In genomic region chr10:5774987-5775386, GRCh38 we compare ENCODE assay signal across 14 cellular contexts. TPM values are rescaled to one million over a fixed set of nuclear protein-coding genes. Genes with fewer than 3 reads are reported as not detected.
DNase-seq lines count a peak whose midpoint lies in the region; ATAC-seq and TF ChIP-seq lines count a peak whose summit lies in the region.
"Had no signal": no experiment of that assay in that cellular context is flagged by ENCODE, and none has a peak within 500 bp of the region (broad histone marks: within the 10 kb centered on the region; RNA-seq: fewer than 3 reads in every experiment).

No MANE protein-coding gene starts in this region.

- no peaks in the 10 kb centered on the region for H3K9me3 Mint-ChIP-seq in T-helper 1 cell treated with Interleukin-12 subunit alpha and Interleukin-12 subunit beta and Interleukin-4 antibody, amounts not matched to agents 30 μg/mL and 1 μg/mL, for 36 hours
- no peaks in the 10 kb centered on the region for H3K9me3 Mint-ChIP-seq in IgD-negative memory B cell
- peaks cover 0 to 12% (median 6%) of the 10 kb centered on the region in 5 experiments for H3K9me3 Mint-ChIP-seq in brain
- H3K9me3 Mint-ChIP-seq: neural progenitor cell had no signal

- peaks cover 43% of the 10 kb centered on the region for H3K36me3 Mint-ChIP-seq in T-helper 1 cell treated with Interleukin-12 subunit alpha and Interleukin-12 subunit beta and Interleukin-4 antibody, amounts not matched to agents 30 μg/mL and 1 μg/mL, for 36 hours (ENCODE audit: low read depth)
- H3K36me3 Mint-ChIP-seq in IgD-negative memory B cell = peaks cover 14% of the 10 kb centered on the region
- peaks cover 93% of the 10 kb centered on the region for H3K36me3 Mint-ChIP-seq in brain

- no peak overlapping the region for H3K4me3 Mint-ChIP-seq in T-helper 1 cell treated with Interleukin-12 subunit alpha and Interleukin-12 subunit beta and Interleukin-4 antibody, amounts not matched to agents 30 μg/mL and 1 μg/mL, for 36 hours
- H3K4me3 Mint-ChIP-seq in IgD-negative memory B cell (peak overlapping the region in 1 of 4 donors; percentile 29), brain (no peak overlapping the region)
- H3K4me3 Mint-ChIP-seq: neural progenitor cell had no signal

- peaks cover 43% of the 10 kb centered on the region for H3K36me3 ChIP-seq in neutrophil

- H3K27me3 ChIP-seq in neutrophil = no peaks in the 10 kb centered on the region
- H3K27me3 ChIP-seq: neural progenitor cell, Peyer's patch had no signal

- no peak for ATAC-seq in GM21529 (IDR thresholded peaks at IDR 0.05; ENCODE audit: unreplicated experiment)
- no peak for ATAC-seq in GM21381 (IDR thresholded peaks at IDR 0.05; ENCODE audit: unreplicated experiment)
- no peak for ATAC-seq in GM21717 (IDR thresholded peaks at IDR 0.05; ENCODE audit: unreplicated experiment)

- peak overlapping the region; percentile 86 for H3K27ac Mint-ChIP-seq in T-helper 1 cell treated with Interleukin-12 subunit alpha and Interleukin-12 subunit beta and Interleukin-4 antibody, amounts not matched to agents 30 μg/mL and 1 μg/mL, for 36 hours
- peak overlapping the region; percentile 86 to 94 (median 93) for H3K27ac Mint-ChIP-seq in IgD-negative memory B cell
- peak overlapping the region in 3 of 5 experiments; percentile 34 to 77 (median 73) for H3K27ac Mint-ChIP-seq in brain
- H3K27ac Mint-ChIP-seq: neural progenitor cell had no signal

- H3K4me1 Mint-ChIP-seq in T-helper 1 cell treated with Interleukin-12 subunit alpha and Interleukin-12 subunit beta and Interleukin-4 antibody, amounts not matched to agents 30 μg/mL and 1 μg/mL, for 36 hours (ENCODE audit: low read depth) = peaks cover 35% of the 10 kb centered on the region
- H3K4me1 Mint-ChIP-seq in IgD-negative memory B cell (peaks cover 20 to 25% (median 25%) of the 10 kb centered on the region in 3 donors), brain (peaks cover 30% of the 10 kb centered on the region)
- H3K4me1 Mint-ChIP-seq: neural progenitor cell had no signal

- H3K4me3 ChIP-seq in neutrophil (ENCODE audit: low read depth in 1 of 2, low read length in 1 of 2) = no peak overlapping the region
- H3K4me3 ChIP-seq: HAP-1, neural progenitor cell, Peyer's patch had no signal

- peak overlapping the region; percentile 71 for H3K27ac ChIP-seq in neutrophil
- H3K27ac ChIP-seq: 22Rv1 had no signal

- H3K27me3 Mint-ChIP-seq in T-helper 1 cell treated with Interleukin-12 subunit alpha and Interleukin-12 subunit beta and Interleukin-4 antibody, amounts not matched to agents 30 μg/mL and 1 μg/mL, for 36 hours (ENCODE audit: low read depth) = no peaks in the 10 kb centered on the region
- H3K27me3 Mint-ChIP-seq in IgD-negative memory B cell (no peaks in the 10 kb centered on the region), brain (no peaks in the 10 kb centered on the region)

- TF ChIP-seq CTCF in brain (conservative IDR thresholded peaks at IDR 0.05) (no peak), neutrophil (IDR thresholded peaks at IDR 0.05) (no peak)

- DNase-seq in T-helper 1 cell = no peak
- DNase-seq: KG1, NCI-H1436 had no signal

- H3K9me3 ChIP-seq in neutrophil = no peaks in the 10 kb centered on the region
- H3K9me3 ChIP-seq: HAP-1, Peyer's patch had no signal

- H3K4me1 ChIP-seq in neutrophil (ENCODE audit: control insufficient read depth in 1 of 2, insufficient read depth in 1 of 2, low read depth in 1 of 2, low read length in 1 of 2) = peaks cover 10% of the 10 kb centered on the region in 2 experiments
- H3K4me1 ChIP-seq: HAP-1, neural progenitor cell had no signal

RNA-seq across cellular contexts. Expression of gene GDI2, which starts 38.2 kb away (rescaled TPM):
- polyA plus RNA-seq in IgD-negative memory B cell (248 TPM), brain (ENCODE audit: insufficient read depth, low read depth, low replicate concordance) (229 TPM)
